7 cellular contexts compared by ENCODE assay signal in the genomic region with DNA sequence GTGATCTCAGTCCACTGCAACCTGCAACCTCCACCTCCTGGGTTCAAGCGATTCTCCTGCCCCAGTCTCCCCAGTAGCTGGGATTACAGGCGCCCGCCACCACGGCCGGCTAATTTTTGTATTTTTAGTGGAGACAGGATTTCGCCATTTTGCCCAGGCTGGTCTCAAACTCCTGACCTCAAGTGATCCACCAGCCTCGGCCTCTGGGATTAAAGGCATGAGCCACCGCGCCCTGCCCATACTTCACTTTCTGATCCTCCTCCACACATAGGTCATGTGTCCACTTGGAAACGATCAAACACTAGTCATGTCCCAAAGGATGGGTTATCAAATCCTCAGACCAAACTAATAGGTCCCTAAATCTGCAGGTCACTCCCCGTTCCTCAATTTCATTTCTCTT. TPM values are rescaled to one million over a fixed set of nuclear protein-coding genes. Genes with fewer than 3 reads are reported as not detected.
DNase-seq lines count a peak whose midpoint lies in the region; ATAC-seq and TF ChIP-seq lines count a peak whose summit lies in the region.
"Not testable (repeated sequence)": the region's sequence is repeated elsewhere in the genome, so short reads cannot be mapped to it uniquely, and the experiment has no call there.
"Had no signal": no experiment of that assay in that cellular context is flagged by ENCODE, and none has a peak within 500 bp of the region (broad histone marks: within the 10 kb centered on the region; RNA-seq: fewer than 3 reads in every experiment).

No MANE protein-coding gene starts in this region.

- not testable (repeated sequence) for DNase-seq in Panc1 (ENCODE audit: low read depth, low spot score); activated naive CD8-positive, alpha-beta T cell treated with anti-CD3 and anti-CD28 coated beads, Interleukin-2, amount 50 U/mL, for 24 hours; esophagus squamous epithelium (lab: John Stamatoyannopoulos, UW); stomach

- H3K27ac Mint-ChIP-seq in activated naive CD8-positive, alpha-beta T cell treated with anti-CD3 and anti-CD28 coated beads, Interleukin-2, amount 50 U/mL, for 24 hours = peak overlapping the region; percentile 97

- peaks cover 33% of the 10 kb centered on the region for H3K4me1 Mint-ChIP-seq in activated naive CD8-positive, alpha-beta T cell treated with anti-CD3 and anti-CD28 coated beads, Interleukin-2, amount 50 U/mL, for 24 hours

- H3K4me2 ChIP-seq in DOHH2 (ENCODE audit: low read length) = peak overlapping the region; percentile 98

- peaks cover 51% of the 10 kb centered on the region for H3K79me2 ChIP-seq in DOHH2 (ENCODE audit: control insufficient read depth, low read length)

- H3K9me3 ChIP-seq in DOHH2 (ENCODE audit: control insufficient read depth, insufficient read depth, low read length); Panc1 (ENCODE audit: control insufficient read depth, insufficient read depth, low read depth, low read length); esophagus squamous epithelium; mucosa of rectum (ENCODE audit: control insufficient read depth in 2 of 2, low read length in 2 of 2); stomach: not testable (repeated sequence)

- H3K4me1 ChIP-seq in DOHH2 (ENCODE audit: control insufficient read depth, low read length) = peaks cover 34% of the 10 kb centered on the region
- peaks cover 13% of the 10 kb centered on the region for H3K4me1 ChIP-seq in Panc1 (ENCODE audit: control insufficient read depth, insufficient read depth, low read length)
- peaks cover 5 to 52% (median 32%) of the 10 kb centered on the region in 3 donors for H3K4me1 ChIP-seq in esophagus squamous epithelium
- H3K4me1 ChIP-seq in mucosa of rectum (ENCODE audit: control insufficient read depth in 2 of 2, insufficient read depth in 2 of 2, low read length in 2 of 2) = peaks cover 7 to 13% of the 10 kb centered on the region in 2 donors
- peaks cover 10 to 41% (median 31%) of the 10 kb centered on the region in 4 donors for H3K4me1 ChIP-seq in stomach

- in situ Hi-C loops in Panc1 (cut with HindIII; ENCODE audit: low pct_unique_long_range_greater_than_20kb, low sequenced_read_pairs) = not testable (repeated sequence)

- H3K4me3 ChIP-seq in DOHH2 (ENCODE audit: low read length) (peak overlapping the region; percentile 100), Panc1 (ENCODE audit: low read depth in 2 of 2, low read length in 2 of 2) (peak overlapping the region; percentile 82 to 91), esophagus squamous epithelium (peak overlapping the region in 3 of 4 donors; percentile 86 to 98 (median 91)), mucosa of rectum (ENCODE audit: low read length in 2 of 2) (peak overlapping the region; percentile 92 to 96), stomach (peak overlapping the region in 3 of 4 donors; percentile 74 to 84 (median 83))

- TF ChIP-seq EP300 in stomach (IDR thresholded peaks at IDR 0.05) = not testable (repeated sequence)

- TF ChIP-seq POLR2A in esophagus squamous epithelium (IDR thresholded peaks at IDR 0.05); stomach (IDR thresholded peaks at IDR 0.05): not testable (repeated sequence)

- H3K27ac ChIP-seq in DOHH2 (ENCODE audit: low read depth, low read length) (peak overlapping the region; percentile 59), Panc1 (ENCODE audit: low read length) (peak overlapping the region; percentile 97), esophagus squamous epithelium (peak overlapping the region; percentile 94 to 98 (median 97)), stomach (peak overlapping the region in 4 of 5 donors; percentile 90 to 94 (median 93))
- not testable (repeated sequence) for H3K27ac ChIP-seq in mucosa of rectum (ENCODE audit: low read depth in 2 of 2, low read length in 2 of 2)

- peaks cover 21% of the 10 kb centered on the region for H3K36me3 Mint-ChIP-seq in activated naive CD8-positive, alpha-beta T cell treated with anti-CD3 and anti-CD28 coated beads, Interleukin-2, amount 50 U/mL, for 24 hours (ENCODE audit: low read depth)

- not testable (repeated sequence) for H4K20me1 ChIP-seq in DOHH2 (ENCODE audit: control insufficient read depth, insufficient read depth, low read depth, low read length)

- TF ChIP-seq CTCF in DOHH2 (IDR thresholded peaks at IDR 0.05; ENCODE audit: low read depth, low read length, poor library complexity, severe bottlenecking); Panc1 (IDR thresholded peaks at IDR 0.05); esophagus squamous epithelium (IDR thresholded peaks at IDR 0.05); stomach (IDR thresholded peaks at IDR 0.05): not testable (repeated sequence)

- not testable (repeated sequence) for BruUV-seq in Panc1 (replicated peaks; lab: Mats Ljungman, UMichigan)

- H3K36me3 ChIP-seq in DOHH2 (ENCODE audit: control insufficient read depth, low read length) (peaks cover 41% of the 10 kb centered on the region), esophagus squamous epithelium (peaks cover 3 to 44% (median 22%) of the 10 kb centered on the region in 3 donors), stomach (peaks cover 3 to 31% (median 26%) of the 10 kb centered on the region in 4 donors)
- not testable (repeated sequence) for H3K36me3 ChIP-seq in Panc1 (ENCODE audit: control insufficient read depth, insufficient read depth, low read length); mucosa of rectum (ENCODE audit: control insufficient read depth in 2 of 2, insufficient read depth in 2 of 2, low read length in 2 of 2)

- H3K27me3 Mint-ChIP-seq in activated naive CD8-positive, alpha-beta T cell treated with anti-CD3 and anti-CD28 coated beads, Interleukin-2, amount 50 U/mL, for 24 hours = not testable (repeated sequence)

- H3K9ac ChIP-seq in mucosa of rectum (ENCODE audit: low read depth in 1 of 2, low read length in 2 of 2) = peak overlapping the region in 1 of 2 donors; percentile 88

- 75 to 79% methylated on average over 11 of the region's 11 CpGs for WGBS in esophagus squamous epithelium, 2 donors
- 85 to 89% (median 89%) methylated on average over 11 of the region's 11 CpGs for WGBS in stomach, 5 donors

- CTCF ChIA-PET in Panc1 (lab: Charles Lee) = not testable (repeated sequence)

- not testable (repeated sequence) for H3F3A ChIP-seq in DOHH2 (ENCODE audit: control insufficient read depth, insufficient read depth)

- H3K27me3 ChIP-seq in DOHH2 (ENCODE audit: control insufficient read depth, low read length); Panc1 (ENCODE audit: control insufficient read depth, insufficient read depth, low read length); esophagus squamous epithelium; mucosa of rectum (ENCODE audit: control insufficient read depth in 2 of 2, insufficient read depth in 2 of 2, low read length in 2 of 2); stomach: not testable (repeated sequence)

- intact Hi-C loops in Panc1 (cut with micrococcal nuclease; ENCODE audit: unreplicated experiment); esophagus squamous epithelium (cut with DNase I); stomach (cut with DNase I; ENCODE audit: low total_unique reads): not testable (repeated sequence)

- H3K9me2 ChIP-seq in DOHH2 (replicated peaks; ENCODE audit: control insufficient read depth, low read length) = not testable (repeated sequence)

- not testable (repeated sequence) for ATAC-seq in Panc1; activated naive CD8-positive, alpha-beta T cell treated with anti-CD3 and anti-CD28 coated beads, Interleukin-2, amount 50 U/mL, for 24 hours

- H3K9me3 Mint-ChIP-seq in activated naive CD8-positive, alpha-beta T cell treated with anti-CD3 and anti-CD28 coated beads, Interleukin-2, amount 50 U/mL, for 24 hours = not testable (repeated sequence)

- H3K4me3 Mint-ChIP-seq in activated naive CD8-positive, alpha-beta T cell treated with anti-CD3 and anti-CD28 coated beads, Interleukin-2, amount 50 U/mL, for 24 hours = peak overlapping the region; percentile 98

- POLR2A ChIA-PET in Panc1 (lab: Charles Lee) = interaction anchor here (1.1 kb wide), 1 partner anchor 16 kb away, joined by 5 read pairs; no protein-coding TSS in a partner anchor

RNA-seq across cellular contexts. Expression of a gene that starts 1.2 kb away (rescaled TPM):
- total RNA-seq in Panc1 (2021; ENCODE audit: unreplicated experiment) = 39.3 TPM
- polyA plus RNA-seq in Panc1 (2012; ENCODE audit: insufficient read length) = 40.2 TPM
- 10 to 100 TPM; 38.3 to 73.1 (median 54.5) TPM for total RNA-seq in esophagus squamous epithelium
- 10 to 100 TPM in 3 of 5 donors, under 1 TPM in 1, not detected in 1; 0.87 to 33.4 (median 17.6) TPM for total RNA-seq in stomach
- polyA plus RNA-seq in stomach = 10 to 100 TPM; 37.6 to 51.0 (median 48.7) TPM

RNA-seq across cellular contexts. Expression of a gene that starts 17.9 kb away (rescaled TPM):
- 33.4 TPM for total RNA-seq in Panc1 (2021; ENCODE audit: unreplicated experiment)
- 13.6 TPM for polyA plus RNA-seq in Panc1 (2012; ENCODE audit: insufficient read length)
- total RNA-seq in esophagus squamous epithelium = 10 to 100 TPM in 3 of 4 donors, 1 to 10 TPM in 1; 6.7 to 22.1 (median 19.4) TPM
- total RNA-seq in stomach = 10 to 100 TPM in 2 of 5 donors, 1 to 10 TPM in 3; 1.2 to 39.7 (median 8.1) TPM
- polyA plus RNA-seq in stomach = 10 to 100 TPM; 12.5 to 14.1 (median 13.3) TPM

RNA-seq across cellular contexts. Expression of a gene that starts 44.7 kb away (rescaled TPM):
- total RNA-seq in Panc1 (2021; ENCODE audit: unreplicated experiment) (not detected), esophagus squamous epithelium (not detected), stomach (under 1 TPM in 1 of 5 donors, not detected in 4; 0.89 TPM)
- not detected for polyA plus RNA-seq in Panc1 (2012; ENCODE audit: insufficient read length)
- under 1 TPM in 1 of 3 donors, not detected in 2; 0.23 TPM for polyA plus RNA-seq in stomach
- total RNA-seq: sciatic nerve had no signal

RNA-seq across cellular contexts. Expression of a gene that starts 55.9 kb away (rescaled TPM):
- total RNA-seq in Panc1 (2021; ENCODE audit: unreplicated experiment) (36.3 TPM), esophagus squamous epithelium (10 to 100 TPM in 3 of 4 donors, 1 to 10 TPM in 1; 6.9 to 20.8 (median 19.5) TPM), stomach (10 to 100 TPM in 4 of 5 donors, under 1 TPM in 1; 0.58 to 39.7 (median 15.6) TPM)
- polyA plus RNA-seq in Panc1 (2012; ENCODE audit: insufficient read length) = 18.0 TPM
- polyA plus RNA-seq in stomach = 10 to 100 TPM in 2 of 3 donors, 1 to 10 TPM in 1; 6.9 to 17.7 (median 11.7) TPM
